Comparison of ENCODE assay signal across 9 cellular contexts in the genomic region with DNA sequence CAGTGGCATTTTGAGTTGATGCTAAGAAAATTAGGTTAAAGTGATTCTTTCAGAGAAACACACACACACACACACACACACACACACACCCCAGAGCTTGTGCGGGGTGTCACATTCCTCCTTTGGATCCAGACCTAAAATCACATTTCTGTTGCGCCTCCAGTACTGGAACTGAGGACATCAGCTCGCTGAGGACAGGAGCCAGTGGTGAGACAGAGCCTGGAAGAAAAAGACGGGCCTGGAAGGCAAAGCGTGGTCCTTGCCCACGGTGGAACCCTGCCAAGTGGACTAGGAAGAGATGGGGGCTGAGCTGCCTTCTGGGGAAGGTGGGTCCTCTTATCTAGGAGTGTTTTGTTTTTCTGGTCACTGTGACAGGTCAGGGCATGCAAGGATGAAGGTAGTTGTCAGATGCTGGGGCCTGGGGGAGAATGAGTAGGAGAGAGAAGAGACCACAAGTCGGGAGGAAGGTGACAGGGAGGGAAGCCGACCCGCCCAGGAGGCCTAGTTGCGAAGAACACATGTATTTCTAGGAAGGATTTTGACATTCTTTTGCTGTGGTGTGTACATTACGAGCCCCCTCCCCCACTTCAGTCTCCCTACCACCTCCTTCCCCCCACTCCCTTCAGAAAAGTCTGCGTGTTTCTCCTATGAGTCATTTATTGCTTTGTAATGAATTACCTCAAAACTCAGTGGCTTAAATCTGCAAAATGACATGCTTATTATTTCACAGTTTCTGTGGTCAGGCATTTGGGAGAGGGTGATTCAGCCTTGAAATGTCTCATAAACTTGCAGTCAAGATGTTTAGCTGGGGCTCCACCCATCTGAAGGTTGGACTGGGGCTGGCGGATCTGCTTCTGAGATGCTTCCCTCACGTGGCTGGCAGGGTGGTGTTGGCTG. TPM values are rescaled to one million over a fixed set of nuclear protein-coding genes. Genes with fewer than 3 reads are reported as not detected.
DNase-seq lines count a peak whose midpoint lies in the region.
"Had no signal": no experiment of that assay in that cellular context is flagged by ENCODE, and none has a peak within 500 bp of the region (broad histone marks: within the 10 kb centered on the region; RNA-seq: fewer than 3 reads in every experiment).

No MANE protein-coding gene starts in this region.

- H3K27ac ChIP-seq in SJCRH30 (peak overlapping the region; percentile 75), substantia nigra (ENCODE audit: low read depth, low read length, poor library complexity, severe bottlenecking) (no peak overlapping the region)

- peaks cover 8% of the 10 kb centered on the region for H3K9me3 ChIP-seq in SJCRH30 (replicated peaks)

- no peaks in the 10 kb centered on the region for H3K27me3 ChIP-seq in SJCRH30

- peaks cover 17% of the 10 kb centered on the region for H3K4me1 ChIP-seq in SJCRH30

- DNase-seq in activated T-cell treated with anti-CD3 and anti-CD28 coated beads for 24 hours (ENCODE audit: low read depth): peak; percentile 35
- no peak for DNase-seq in activated T-cell treated with anti-CD3 and anti-CD28 coated beads for 4 hours
- DNase-seq in SJCRH30: peak; percentile 74 to 80
- DNase-seq in epidermal melanocyte (ENCODE audit: insufficient read length, low spot score): peak; percentile 68
- DNase-seq in stimulated activated CD8-positive, alpha-beta memory T cell treated with anti-CD3 and anti-CD28 coated beads, Interleukin-4, amount 100 ng/mL, for 48 hours: peak; percentile 73
- no peak for DNase-seq in NCI-H1092 treated with DMSO at 0.1 percent for 48 hours (lab: John Stamatoyannopoulos, UW)
- no peak for DNase-seq in substantia nigra (lab: John Stamatoyannopoulos, UW)
- no peak for DNase-seq in hypothalamus (lab: John Stamatoyannopoulos, UW)
- DNase-seq: naive B cell had no signal

- no peaks in the 10 kb centered on the region for H3K36me3 ChIP-seq in SJCRH30

- H3K4me3 ChIP-seq in SJCRH30: no peak overlapping the region

RNA-seq across cellular contexts. Expression of a gene that starts 4.8 kb away (rescaled TPM):
- under 0.01 and 0.02 TPM in 2 replicates for total RNA-seq in SJCRH30 (2014; rRNA removed; shearing (Covaris generic))

RNA-seq across cellular contexts. Expression of a gene that starts 54.1 kb away (rescaled TPM):
- 0.36 and 1.1 TPM in 2 replicates for total RNA-seq in SJCRH30 (2014; rRNA removed; shearing (Covaris generic))

Comparison
In these comparisons a context has a peak if more than half of its experiments do, and no peak if none do; other contexts are left out.
1. DNase-seq: peak in activated T-cell treated with anti-CD3 and anti-CD28 coated beads for 24 hours (single experiment), SJCRH30 (2 of 2), epidermal melanocyte (single experiment) and stimulated activated CD8-positive, alpha-beta memory T cell treated with anti-CD3 and anti-CD28 coated beads, Interleukin-4, amount 100 ng/mL, for 48 hours (single experiment); none in activated T-cell treated with anti-CD3 and anti-CD28 coated beads for 4 hours (single experiment), NCI-H1092 treated with DMSO at 0.1 percent for 48 hours (single experiment), substantia nigra (0 of 49) and hypothalamus (0 of 51).